8 cellular contexts compared by ENCODE assay signal in the genomic region with DNA sequence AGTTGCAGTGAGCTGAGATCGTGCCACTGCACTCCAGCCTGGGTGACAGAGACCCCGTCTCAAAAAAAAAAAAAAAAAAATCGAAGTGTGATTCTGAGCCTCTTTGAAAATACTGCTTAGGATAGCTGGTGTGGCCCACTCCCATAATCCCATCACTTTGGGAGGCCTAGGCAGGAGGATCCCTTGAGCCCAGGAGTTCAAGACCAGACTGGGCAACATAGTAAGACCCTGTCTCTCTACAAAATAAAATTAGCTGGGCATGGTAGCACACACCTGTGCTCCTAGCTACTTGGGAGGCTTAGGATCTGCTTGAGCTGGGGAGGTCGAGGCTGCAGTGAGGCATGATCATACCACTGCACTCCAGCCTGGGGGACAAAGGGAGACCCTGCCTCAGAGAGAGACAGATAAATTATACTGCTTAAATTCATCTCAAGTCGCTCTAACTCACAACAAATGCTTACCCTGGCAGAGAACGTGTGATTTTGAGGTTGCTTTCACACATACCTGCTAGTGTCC. TPM values are rescaled to one million over a fixed set of nuclear protein-coding genes. Genes with fewer than 3 reads are reported as not detected.
A peak's percentile ranks its signal among the peaks of the same experiment; 100 is the strongest.
DNase-seq lines count a peak whose midpoint lies in the region; ATAC-seq and TF ChIP-seq lines count a peak whose summit lies in the region.

No MANE protein-coding gene starts in this region.

- H3K27ac ChIP-seq in A673 (ENCODE audit: low read depth, low read length, poor library complexity, severe bottlenecking) (peak overlapping the region; percentile 97), IMR-90 (ENCODE audit: insufficient read depth, low read length) (peak overlapping the region; percentile 45; the same call in 1 of the 2 replicates), breast epithelium (peak overlapping the region; percentile 94 to 98)

- H4K20me1 ChIP-seq in IMR-90 (ENCODE audit: insufficient read depth, low read length): no peaks in the 10 kb centered on the region

- H2AK5ac ChIP-seq in IMR-90 (ENCODE audit: low read depth, low read length): peak overlapping the region; percentile 85; the same call in 1 of the 2 replicates

- H2BK120ac ChIP-seq in IMR-90 (ENCODE audit: low read depth, low read length): peak overlapping the region; percentile 76

- intact Hi-C loops in A673 (cut with micrococcal nuclease; ENCODE audit: unreplicated experiment): loop anchor here (2.0 kb wide), 1 partner anchor 129 kb away; a partner anchor contains a TSS
- intact Hi-C loops in IMR-90 (cut with micrococcal nuclease): loop anchor here (1.0 to 2.0 kb wide), 2 partner anchors 15 to 123 kb away; a partner anchor contains a TSS
- intact Hi-C loops in breast epithelium (cut with DNase I; ENCODE audit: low total_unique reads): no loop called here

- no peaks in the 10 kb centered on the region for H3K9me3 ChIP-seq in A673 (ENCODE audit: low read depth, low read length, poor library complexity, severe bottlenecking)
- no peaks in the 10 kb centered on the region for H3K9me3 ChIP-seq in IMR-90 (ENCODE audit: control insufficient read depth, insufficient read depth, low read length)
- no peaks in the 10 kb centered on the region for H3K9me3 ChIP-seq in breast epithelium

- H4K8ac ChIP-seq in IMR-90 (ENCODE audit: low read depth in 2 of 2, low read length in 2 of 2): peak overlapping the region; percentile 96 to 98

- peak overlapping the region; percentile 73 for H4K91ac ChIP-seq in IMR-90 (ENCODE audit: insufficient read depth, low read depth, low read length)

- peaks cover 9 to 27% (median 14%) of the 10 kb centered on the region in 3 donors for H3K27me3 Mint-ChIP-seq in naive B cell

- H2BK15ac ChIP-seq in IMR-90 (ENCODE audit: low read depth, low read length): peak overlapping the region; percentile 100

- peak overlapping the region; percentile 94 for H2AFZ ChIP-seq in IMR-90 (replicated peaks; ENCODE audit: low read length, poor library complexity)

- peaks cover 15% of the 10 kb centered on the region for H3K9me1 ChIP-seq in IMR-90 (ENCODE audit: insufficient read depth, low read length)

- H3K18ac ChIP-seq in IMR-90 (ENCODE audit: low read depth, low read length): peak overlapping the region; percentile 33

- CTCF ChIA-PET in A673 (lab: Charles Lee): interaction anchor here (0.6 to 1.6 kb wide), 6 partner anchors 9 to 666 kb away, joined by 3 to 5 read pairs (median 5); no protein-coding TSS in a partner anchor
- CTCF ChIA-PET in IMR-90 (lab: Yijun Ruan, JAX): interaction anchor here (1.4 kb wide), 1 partner anchor 9 kb away, joined by 3 read pairs; no protein-coding TSS in a partner anchor

- DNase-seq in A673 (ENCODE audit: low spot score) (no peak), IMR-90 (no peak), breast epithelium (ENCODE audit: low spot score in 2 of 2) (no peak), naive B cell (no peak), NCI-H510A (lab: John Stamatoyannopoulos, UW) (no peak), NK-92 (lab: John Stamatoyannopoulos, UW; ENCODE audit: unreplicated experiment) (no peak), NCI-H226 (no peak)

- H3K14ac ChIP-seq in IMR-90 (replicated peaks; ENCODE audit: low read depth, low read length): peak overlapping the region; percentile 85

- H3K56ac ChIP-seq in IMR-90 (ENCODE audit: extremely low read depth, insufficient read depth, low read length): peak overlapping the region; percentile 72; the same call in 1 of the 2 replicates

- POLR2A ChIA-PET in A673 (lab: Charles Lee; ENCODE audit: low non-redundant PET): interaction anchor here (1.0 kb wide), 1 partner anchor 131 kb away, joined by 3 read pairs; no protein-coding TSS in a partner anchor
- POLR2A ChIA-PET in IMR-90 (lab: Charles Lee; ENCODE audit: unreplicated experiment): no interaction called here

- H3K4ac ChIP-seq in IMR-90 (ENCODE audit: low read depth, low read length): peak overlapping the region; percentile 87

- dilution Hi-C loops in IMR-90 (cut with HindIII; ENCODE audit: low sequenced_read_pairs, unreplicated experiment): no loop called here

- no peaks in the 10 kb centered on the region for H3K9me3 Mint-ChIP-seq in naive B cell

- no CpG with 5 or more reads among the region's 6 CpGs for WGBS in IMR-90 (ENCODE audit: extremely low coverage in 2 of 2, insufficient read length in 1 of 2), 2 experiments

- peaks cover 18 to 21% (median 20%) of the 10 kb centered on the region in 3 donors for H3K4me1 Mint-ChIP-seq in naive B cell

- H3K4me2 ChIP-seq in IMR-90 (ENCODE audit: low read depth, low read length): peak overlapping the region; percentile 82

- H3K27ac Mint-ChIP-seq in naive B cell: peak overlapping the region in 3 of 6 donors; percentile 60 to 88 (median 84)

- peak overlapping the region; percentile 82 for H3K23ac ChIP-seq in IMR-90 (ENCODE audit: low read depth, low read length)

- BruUV-seq in A673 (replicated peaks; lab: Mats Ljungman, UMichigan): no TSS peak
- BruUV-seq in IMR-90 (replicated peaks; lab: Mats Ljungman, UMichigan): no TSS peak

- peak overlapping the region; percentile 50 for H4K5ac ChIP-seq in IMR-90 (ENCODE audit: low read depth, low read length)

- H3K9ac ChIP-seq in IMR-90 (ENCODE audit: low read depth, low read length): peak overlapping the region; percentile 78

- TF ChIP-seq RAD21 in IMR-90 (IDR thresholded peaks at IDR 0.05; ENCODE audit: low read length): no peak

- H3K4me3 ChIP-seq in A673 (ENCODE audit: low read depth, low read length, poor library complexity, severe bottlenecking) (peak overlapping the region; percentile 91), IMR-90 (ENCODE audit: insufficient read depth, low read depth, low read length) (peak overlapping the region; percentile 61), breast epithelium (peak overlapping the region; percentile 80 to 98 (median 93))

- no peak for TF ChIP-seq POLR2A in IMR-90 (IDR thresholded peaks at IDR 0.05; ENCODE audit: low read depth, low read length)
- TF ChIP-seq POLR2A in breast epithelium (IDR thresholded peaks at IDR 0.05): no peak

- H2BK20ac ChIP-seq in IMR-90 (ENCODE audit: low read depth, low read length): peak overlapping the region; percentile 54; the same call in 1 of the 2 replicates

- TF ChIP-seq CTCF in A673 (conservative IDR thresholded peaks at IDR 0.05; ENCODE audit: low read depth, low read length) (no peak), IMR-90 (conservative IDR thresholded peaks at IDR 0.05; ENCODE audit: low read depth, low read length) (no peak), breast epithelium (IDR thresholded peaks at IDR 0.05) (no peak)

- no peaks in the 10 kb centered on the region for H3K36me3 Mint-ChIP-seq in naive B cell

- peaks cover 2% of the 10 kb centered on the region for H3K4me1 ChIP-seq in A673 (ENCODE audit: insufficient read depth, low read length, poor library complexity, severe bottlenecking)
- peaks cover 7% of the 10 kb centered on the region for H3K4me1 ChIP-seq in IMR-90 (ENCODE audit: control insufficient read depth, insufficient read depth, low read length)
- no peaks in the 10 kb centered on the region for H3K4me1 ChIP-seq in breast epithelium

- in situ Hi-C loops in IMR-90 (cut with MboI; ENCODE audit: low sequenced_read_pairs): loop anchor here (25.0 kb wide), 1 partner anchor 313 kb away; a partner anchor contains a TSS

- H3K36me3 ChIP-seq in A673 (ENCODE audit: insufficient read depth, low read length, poor library complexity, severe bottlenecking): no peaks in the 10 kb centered on the region
- H3K36me3 ChIP-seq in IMR-90 (ENCODE audit: control insufficient read depth, insufficient read depth, low read length): no peaks in the 10 kb centered on the region
- no peaks in the 10 kb centered on the region for H3K36me3 ChIP-seq in breast epithelium

- peak overlapping the region; percentile 60 for H2AK9ac ChIP-seq in IMR-90 (replicated peaks; ENCODE audit: low read depth, low read length, poor library complexity)

- H3K27me3 ChIP-seq in A673 (replicated peaks; ENCODE audit: insufficient read depth, low read depth, low read length, poor library complexity) (no peaks in the 10 kb centered on the region), IMR-90 (ENCODE audit: control insufficient read depth, insufficient read depth, low read length) (no peaks in the 10 kb centered on the region), breast epithelium (no peaks in the 10 kb centered on the region)

- ATAC-seq in IMR-90 (ENCODE audit: low read depth) (no peak), naive B cell (ENCODE audit: low read depth in 2 of 2) (no peak), HG02571 (IDR thresholded peaks at IDR 0.05; ENCODE audit: unreplicated experiment) (no peak)

- peaks cover 4 to 20% of the 10 kb centered on the region in 2 experiments; a peak in 3 of 4 replicates for H3K79me1 ChIP-seq in IMR-90 (ENCODE audit: low read depth in 1 of 2, low read length in 2 of 2)

- H3K4me3 Mint-ChIP-seq in naive B cell: peak overlapping the region; percentile 72 to 96 (median 92)

- peak overlapping the region; percentile 26 for H2BK5ac ChIP-seq in IMR-90 (ENCODE audit: low read depth, low read length, poor library complexity, severe bottlenecking)

TF ChIP-seq in IMR-90, 13 proteins besides CTCF, POLR2A, EP300 and RAD21 (continues in another document):
- TF ChIP-seq CHD1 (IDR thresholded peaks at IDR 0.05; ENCODE audit: low read depth, low read length) (no peak), FOS (IDR thresholded peaks at IDR 0.05; ENCODE audit: low read depth, low read length) (no peak)

RNA-seq across cellular contexts. Expression of a gene that starts 12.4 kb away (rescaled TPM):
- total RNA-seq in A673 (2021) (not detected in 2 replicates), IMR-90 (2012; rRNA removed) (not detected in 2 replicates), breast epithelium (under 1 TPM; 0.15 to 0.96 (median 0.33) TPM)
- polyA plus RNA-seq in IMR-90 (2012; rRNA removed) (not detected in 2 replicates), naive B cell (ENCODE audit: low read depth in 6 of 6) (not detected)
- not detected in 2 replicates for polyA plus RNA-seq in IMR-90 (2012; cell fraction: cytosol; rRNA removed)
- polyA plus RNA-seq in IMR-90 (2012; cell fraction: nucleus; rRNA removed; ENCODE audit: low replicate concordance): not detected in 2 replicates

RNA-seq across cellular contexts. Expression of a gene that starts 15.3 kb away (rescaled TPM):
- total RNA-seq in A673 (2021) (13.8 and 16.2 TPM in 2 replicates), IMR-90 (2012; rRNA removed) (18.9 and 26.2 TPM in 2 replicates), breast epithelium (10 to 100 TPM in 2 of 3 donors, 1 to 10 TPM in 1; 8.8 to 18.4 (median 14.0) TPM)
- polyA plus RNA-seq in IMR-90 (2012; rRNA removed) (7.4 and 7.8 TPM in 2 replicates), naive B cell (ENCODE audit: low read depth in 6 of 6) (10 to 100 TPM in 2 of 6 donors, 1 to 10 TPM in 3, not detected in 1; 4.6 to 13.8 (median 7.3) TPM)
- 2.1 and 2.2 TPM in 2 replicates for polyA plus RNA-seq in IMR-90 (2012; cell fraction: cytosol; rRNA removed)
- 8.1 and 31.6 TPM in 2 replicates for polyA plus RNA-seq in IMR-90 (2012; cell fraction: nucleus; rRNA removed; ENCODE audit: low replicate concordance)

RNA-seq across cellular contexts. Expression of a gene that starts 53.4 kb away (rescaled TPM):
- total RNA-seq in A673 (2021): 493 and 522 TPM in 2 replicates
- 103 and 109 TPM in 2 replicates for total RNA-seq in IMR-90 (2012; rRNA removed)
- polyA plus RNA-seq in IMR-90 (2012; rRNA removed): 214 and 249 TPM in 2 replicates
- 295 and 345 TPM in 2 replicates for polyA plus RNA-seq in IMR-90 (2012; cell fraction: cytosol; rRNA removed)
- 141 and 176 TPM in 2 replicates for polyA plus RNA-seq in IMR-90 (2012; cell fraction: nucleus; rRNA removed; ENCODE audit: low replicate concordance)
- 100 to 1,000 TPM; 124 to 207 (median 179) TPM for total RNA-seq in breast epithelium
- 100 to 1,000 TPM; 310 to 412 (median 346) TPM for polyA plus RNA-seq in naive B cell (ENCODE audit: low read depth in 6 of 6)

Comparison
In these comparisons a context has a peak if more than half of its experiments do, and no peak if none do; other contexts are left out.
1. H3K27ac ChIP-seq: peak in every context shown above with its lines; median percentile 97 in A673; 96 in breast epithelium; 45 in IMR-90.